ENCODE assay signal across 30 cellular contexts in genomic region chr10:74111799-74112198, GRCh38.
"Had no signal": no experiment of that assay in that cellular context is flagged by ENCODE, and none has a peak within 500 bp of the region (broad histone marks: within the 10 kb centered on the region; RNA-seq: fewer than 3 reads in every experiment).

No MANE protein-coding gene starts in this region.

- FAIRE-seq: bronchial epithelial cell, endothelial cell of umbilical vein, kidney had no signal

- H3K4me1 ChIP-seq: psoas muscle, right atrium auricular region had no signal

- H3K4me3 ChIP-seq: heart left ventricle, psoas muscle, right atrium auricular region, smooth muscle cell, transverse colon had no signal

- H3K9me3 Mint-ChIP-seq: activated CD4-positive, alpha-beta memory T cell treated with anti-CD3 and anti-CD28 coated beads, Interleukin-2, amount 10 ng/mL, durations not matched to agents 7 days and 5 days; activated CD4-positive, alpha-beta T cell treated with anti-CD3 and anti-CD28 coated beads, Interleukin-2, amount 10 ng/mL, durations not matched to agents 7 days and 5 days; activated naive CD4-positive, alpha-beta T cell treated with anti-CD3 and anti-CD28 coated beads, Interleukin-2, amount 50 U/mL, for 72 hours; activated T-cell treated with anti-CD3 and anti-CD28 coated beads, Interleukin-2, amount 50 U/mL, for 4 hours; immature natural killer cell; nephron; T-helper 1 cell treated with Interleukin-12 subunit alpha and Interleukin-12 subunit beta and Interleukin-4 antibody, amounts not matched to agents 30 μg/mL and 1 μg/mL, for 36 hours had no signal

- H3K9me3 ChIP-seq: heart left ventricle, psoas muscle, right atrium auricular region, transverse colon had no signal

- H3K4me1 Mint-ChIP-seq: activated CD4-positive, alpha-beta T cell treated with anti-CD3 and anti-CD28 coated beads, Interleukin-2, amount 10 ng/mL, durations not matched to agents 7 days and 5 days; nephron had no signal

- H3K27ac Mint-ChIP-seq: activated CD4-positive, alpha-beta memory T cell treated with anti-CD3 and anti-CD28 coated beads, Interleukin-2, amount 10 ng/mL, durations not matched to agents 7 days and 5 days; activated CD4-positive, alpha-beta T cell treated with anti-CD3 and anti-CD28 coated beads, Interleukin-2, amount 10 ng/mL, durations not matched to agents 7 days and 5 days; activated naive CD4-positive, alpha-beta T cell treated with anti-CD3 and anti-CD28 coated beads, Interleukin-2, amount 50 U/mL, for 72 hours; nephron; T-helper 1 cell treated with Interleukin-12 subunit alpha and Interleukin-12 subunit beta and Interleukin-4 antibody, amounts not matched to agents 30 μg/mL and 1 μg/mL, for 36 hours had no signal

- DNase-seq: activated CD4-positive, alpha-beta memory T cell treated with anti-CD3 and anti-CD28 coated beads, Interleukin-2, amount 10 ng/mL, durations not matched to agents 7 days and 5 days; activated CD4-positive, alpha-beta T cell treated with anti-CD3 and anti-CD28 coated beads, Interleukin-2, amount 10 ng/mL, durations not matched to agents 7 days and 5 days; activated CD4-positive, CD25-positive, alpha-beta regulatory T cell treated with anti-CD3 and anti-CD28 coated beads, Interleukin-2, amount 50 U/mL, for 72 hours; activated CD8-positive, alpha-beta memory T cell treated with anti-CD3 and anti-CD28 coated beads, Interleukin-2, amount 50 U/mL, for 48 hours; activated naive CD4-positive, alpha-beta T cell; activated T-cell treated with anti-CD3 and anti-CD28 coated beads, Interleukin-2, amount 50 U/mL, for 4 hours; cortex of kidney; foreskin keratinocyte; heart left ventricle; hypothalamus; immature natural killer cell; kidney; left colon; nucleus accumbens; psoas muscle; stimulated activated CD4-positive, alpha-beta T cell treated with anti-CD3 and anti-CD28 coated beads, Interleukin-1b, Interleukin-23, amount 100 ng/mL, for 48 hours; stimulated activated CD4-positive, alpha-beta T cell treated with anti-CD3 and anti-CD28 coated beads, Interleukin-4, amount 100 ng/mL, for 4 hours; stimulated activated CD8-positive, alpha-beta memory T cell treated with anti-CD3 and anti-CD28 coated beads, Interleukin-4, amount 100 ng/mL, for 48 hours; stimulated activated naive CD4-positive, alpha-beta T cell; T1000; transverse colon; WERI-Rb-1 had no signal

- ATAC-seq: activated naive CD4-positive, alpha-beta T cell treated with anti-CD3 and anti-CD28 coated beads, Interleukin-2, amount 50 U/mL, for 72 hours; activated T-cell treated with anti-CD3 and anti-CD28 coated beads, Interleukin-2, amount 50 U/mL, for 4 hours; foreskin keratinocyte; heart left ventricle; psoas muscle had no signal

- H3K4me3 Mint-ChIP-seq: activated CD4-positive, alpha-beta memory T cell treated with anti-CD3 and anti-CD28 coated beads, Interleukin-2, amount 10 ng/mL, durations not matched to agents 7 days and 5 days; activated CD4-positive, alpha-beta T cell treated with anti-CD3 and anti-CD28 coated beads, Interleukin-2, amount 10 ng/mL, durations not matched to agents 7 days and 5 days; activated T-cell treated with anti-CD3 and anti-CD28 coated beads, Interleukin-2, amount 50 U/mL, for 4 hours; immature natural killer cell; nephron; T-helper 1 cell treated with Interleukin-12 subunit alpha and Interleukin-12 subunit beta and Interleukin-4 antibody, amounts not matched to agents 30 μg/mL and 1 μg/mL, for 36 hours had no signal

- H3K79me2 ChIP-seq: parathyroid adenoma had no signal

- H3K27ac ChIP-seq: foreskin keratinocyte, heart left ventricle, parathyroid adenoma, psoas muscle, right atrium auricular region, transverse colon, WERI-Rb-1 had no signal

- H3K9ac ChIP-seq: parathyroid adenoma had no signal

- H3K4me2 ChIP-seq: smooth muscle cell had no signal

- H3K27me3 Mint-ChIP-seq: activated CD4-positive, alpha-beta memory T cell treated with anti-CD3 and anti-CD28 coated beads, Interleukin-2, amount 10 ng/mL, durations not matched to agents 7 days and 5 days; activated CD4-positive, alpha-beta T cell treated with anti-CD3 and anti-CD28 coated beads, Interleukin-2, amount 10 ng/mL, durations not matched to agents 7 days and 5 days had no signal

- H3K27me3 ChIP-seq: foreskin keratinocyte, heart left ventricle, right atrium auricular region, transverse colon had no signal

- H2AFZ ChIP-seq: parathyroid adenoma had no signal
